Comparison of ENCODE assay signal across 29 cellular contexts in genomic region chr20:62493886-62494285, GRCh38. TPM values are rescaled to one million over a fixed set of nuclear protein-coding genes. Genes with fewer than 3 reads are reported as not detected.
DNase-seq lines count a peak whose midpoint lies in the region; ATAC-seq and TF ChIP-seq lines count a peak whose summit lies in the region.
"Had no signal": no experiment of that assay in that cellular context is flagged by ENCODE, and none has a peak within 500 bp of the region (broad histone marks: within the 10 kb centered on the region; RNA-seq: fewer than 3 reads in every experiment).

No MANE protein-coding gene starts in this region.

- H3K27ac Mint-ChIP-seq in stimulated activated naive B cell treated with anti-CD40 and anti-IgM and Interleukin-4, amounts not matched to agents 10 μg/mL and 1 μg/mL and 100 μg/mL, for 72 hours, result peak overlapping the region; percentile 28
- H3K27ac Mint-ChIP-seq in activated T-helper 2 cell treated with anti-CD3 and anti-CD28 coated beads, Interferon-gamma antibody, Interleukin-2, Interleukin-4, amounts not matched to agents 10 μg/mL and 5 μg/mL and 100 μg/mL, durations not matched to agents 14 hours and 24 hours and 36 hours, result no peak overlapping the region
- H3K27ac Mint-ChIP-seq: CD4-positive, alpha-beta T cell; IgD-negative memory B cell had no signal

- no peaks in the 10 kb centered on the region for H3K9me3 Mint-ChIP-seq in stimulated activated naive B cell treated with anti-CD40 and anti-IgM and Interleukin-4, amounts not matched to agents 10 μg/mL and 1 μg/mL and 100 μg/mL, for 72 hours
- no peaks in the 10 kb centered on the region for H3K9me3 Mint-ChIP-seq in activated T-helper 2 cell treated with anti-CD3 and anti-CD28 coated beads, Interferon-gamma antibody, Interleukin-2, Interleukin-4, amounts not matched to agents 10 μg/mL and 5 μg/mL and 100 μg/mL, durations not matched to agents 14 hours and 24 hours and 36 hours
- H3K9me3 Mint-ChIP-seq: CD4-positive, alpha-beta T cell; IgD-negative memory B cell had no signal

- no peak overlapping the region for H3K14ac ChIP-seq in neuronal stem cell (ENCODE audit: low read length)

- H3K4ac ChIP-seq in neuronal stem cell (ENCODE audit: low read length), result no peak overlapping the region

- no peak overlapping the region for H2BK5ac ChIP-seq in neuronal stem cell (ENCODE audit: low read length)

- peaks cover 0 to 13% (median 0%) of the 10 kb centered on the region in 7 donors for H3K27me3 ChIP-seq in heart right ventricle
- H3K27me3 ChIP-seq in Loucy (ENCODE audit: insufficient read depth, low read length, poor library complexity, severe bottlenecking), result no peaks in the 10 kb centered on the region
- peaks cover 0 to 42% (median 0%) of the 10 kb centered on the region in 3 experiments for H3K27me3 ChIP-seq in neuronal stem cell (ENCODE audit: control insufficient read depth in 3 of 3, insufficient read depth in 3 of 3, low read depth in 1 of 3, low read length in 3 of 3)

- no peak overlapping the region for H4K91ac ChIP-seq in neuronal stem cell (ENCODE audit: low read depth, low read length, poor library complexity)

- H3K4me1 Mint-ChIP-seq in stimulated activated naive B cell treated with anti-CD40 and anti-IgM and Interleukin-4, amounts not matched to agents 10 μg/mL and 1 μg/mL and 100 μg/mL, for 72 hours, result peaks cover 18 to 29% of the 10 kb centered on the region in 2 donors
- no peaks in the 10 kb centered on the region for H3K4me1 Mint-ChIP-seq in activated T-helper 2 cell treated with anti-CD3 and anti-CD28 coated beads, Interferon-gamma antibody, Interleukin-2, Interleukin-4, amounts not matched to agents 10 μg/mL and 5 μg/mL and 100 μg/mL, durations not matched to agents 14 hours and 24 hours and 36 hours (ENCODE audit: low read depth)

- H3K9me2 ChIP-seq in Loucy (replicated peaks; ENCODE audit: low read depth, low read length), result no peaks in the 10 kb centered on the region

- H2AK5ac ChIP-seq in neuronal stem cell (ENCODE audit: low read depth, low read length), result peak overlapping the region; percentile 81

- H3K4me3 ChIP-seq in heart right ventricle, result no peak overlapping the region
- H3K4me3 ChIP-seq in Loucy (ENCODE audit: low read length, poor library complexity, severe bottlenecking), result no peak overlapping the region
- H3K4me3 ChIP-seq in neuronal stem cell (ENCODE audit: low read length in 2 of 2), result no peak overlapping the region
- H3K4me3 ChIP-seq: GM12878, PC-9 had no signal

- 88 to 92% methylated on average over 10 of the region's 10 CpGs for WGBS in heart right ventricle, 2 donors
- WGBS in neuronal stem cell (ENCODE audit: extremely low coverage in 2 of 2, insufficient read length in 2 of 2, insufficient replicate concordance in 1 of 2), 2 donors, result no CpG with 5 or more reads among the region's 10 CpGs

- H3K9ac ChIP-seq in Loucy (ENCODE audit: low read depth, low read length, poor library complexity, severe bottlenecking) (peak overlapping the region; percentile 38), neuronal stem cell (ENCODE audit: low read depth, low read length, poor library complexity) (no peak overlapping the region)

- H4K8ac ChIP-seq in neuronal stem cell (ENCODE audit: low read depth, low read length), result no peak overlapping the region

- H2BK15ac ChIP-seq in neuronal stem cell (ENCODE audit: low read length), result no peak overlapping the region

- no peak for TF ChIP-seq CTCF in heart right ventricle (IDR thresholded peaks at IDR 0.05)
- TF ChIP-seq CTCF in Loucy (conservative IDR thresholded peaks at IDR 0.05; ENCODE audit: low read length), result no peak

- no peaks in the 10 kb centered on the region for H3F3A ChIP-seq in Loucy (ENCODE audit: low read depth)

- no peaks in the 10 kb centered on the region for H3K36me3 Mint-ChIP-seq in stimulated activated naive B cell treated with anti-CD40 and anti-IgM and Interleukin-4, amounts not matched to agents 10 μg/mL and 1 μg/mL and 100 μg/mL, for 72 hours
- H3K36me3 Mint-ChIP-seq in activated T-helper 2 cell treated with anti-CD3 and anti-CD28 coated beads, Interferon-gamma antibody, Interleukin-2, Interleukin-4, amounts not matched to agents 10 μg/mL and 5 μg/mL and 100 μg/mL, durations not matched to agents 14 hours and 24 hours and 36 hours (ENCODE audit: low read depth), result no peaks in the 10 kb centered on the region
- H3K36me3 Mint-ChIP-seq: IgD-negative memory B cell had no signal

- H3K27ac ChIP-seq in heart right ventricle (peak overlapping the region in 7 of 10 donors; percentile 28 to 81 (median 77)), neuronal stem cell (replicated peaks; ENCODE audit: low read length) (no peak overlapping the region)
- H3K27ac ChIP-seq: 22Rv1, HL-60, PC-9, RWPE1 had no signal

- no peaks in the 10 kb centered on the region for H3K9me3 ChIP-seq in heart right ventricle
- no peaks in the 10 kb centered on the region for H3K9me3 ChIP-seq in Loucy (ENCODE audit: insufficient read depth, low read depth, low read length)
- H3K9me3 ChIP-seq in neuronal stem cell (replicated peaks in 1 of 2; ENCODE audit: control insufficient read depth in 2 of 2, insufficient read depth in 1 of 2, low read depth in 1 of 2, low read length in 2 of 2), result peaks cover 0 to 6% of the 10 kb centered on the region in 2 donors
- H3K9me3 ChIP-seq: BE2C had no signal

- H3K79me1 ChIP-seq in neuronal stem cell (ENCODE audit: low read depth, low read length), result peaks cover 2% of the 10 kb centered on the region

- H3K4me3 Mint-ChIP-seq in stimulated activated naive B cell treated with anti-CD40 and anti-IgM and Interleukin-4, amounts not matched to agents 10 μg/mL and 1 μg/mL and 100 μg/mL, for 72 hours, result no peak overlapping the region
- H3K4me3 Mint-ChIP-seq in activated T-helper 2 cell treated with anti-CD3 and anti-CD28 coated beads, Interferon-gamma antibody, Interleukin-2, Interleukin-4, amounts not matched to agents 10 μg/mL and 5 μg/mL and 100 μg/mL, durations not matched to agents 14 hours and 24 hours and 36 hours (ENCODE audit: low read depth), result no peak overlapping the region
- H3K4me3 Mint-ChIP-seq: CD4-positive, alpha-beta T cell had no signal

- H2BK12ac ChIP-seq in neuronal stem cell (ENCODE audit: low read length), result no peak overlapping the region

- H3K27me3 Mint-ChIP-seq in stimulated activated naive B cell treated with anti-CD40 and anti-IgM and Interleukin-4, amounts not matched to agents 10 μg/mL and 1 μg/mL and 100 μg/mL, for 72 hours, result peaks cover 26 to 39% of the 10 kb centered on the region in 2 donors
- peaks cover 2% of the 10 kb centered on the region for H3K27me3 Mint-ChIP-seq in activated T-helper 2 cell treated with anti-CD3 and anti-CD28 coated beads, Interferon-gamma antibody, Interleukin-2, Interleukin-4, amounts not matched to agents 10 μg/mL and 5 μg/mL and 100 μg/mL, durations not matched to agents 14 hours and 24 hours and 36 hours (ENCODE audit: low read depth)

- no peaks in the 10 kb centered on the region for H4K20me1 ChIP-seq in Loucy (ENCODE audit: insufficient read depth, low read length, poor library complexity, severe bottlenecking)

- H3K4me1 ChIP-seq in heart right ventricle (peaks cover 5 to 42% (median 28%) of the 10 kb centered on the region in 9 donors), Loucy (ENCODE audit: insufficient read depth, low read length, poor library complexity, severe bottlenecking) (peaks cover 20% of the 10 kb centered on the region), neuronal stem cell (ENCODE audit: control insufficient read depth in 2 of 2, insufficient read depth in 1 of 2, low read depth in 1 of 2, low read length in 2 of 2) (peaks cover 0 to 4% of the 10 kb centered on the region in 2 donors)
- H3K4me1 ChIP-seq: BE2C had no signal

- DNase-seq in heart right ventricle, result no peak
- no peak for DNase-seq in left cardiac atrium
- no peak for DNase-seq in neuronal stem cell (ENCODE audit: low spot score)
- DNase-seq in stimulated activated naive B cell treated with anti-CD40 and anti-IgM and Interleukin-4, amounts not matched to agents 10 μg/mL and 1 μg/mL and 100 μg/mL, for 72 hours, result no peak
- DNase-seq in NCI-H1417 treated with DMSO at 0.1 percent for 48 hours (lab: John Stamatoyannopoulos, UW), result no peak
- no peak for DNase-seq in LoVo (ENCODE audit: low spot score)
- DNase-seq in activated T-helper 2 cell treated with anti-CD3 and anti-CD28 coated beads, Interferon-gamma antibody, Interleukin-2, Interleukin-4, amounts not matched to agents 10 μg/mL and 5 μg/mL and 100 μg/mL, durations not matched to agents 14 hours and 24 hours and 36 hours (ENCODE audit: low spot score), result no peak
- DNase-seq: BE2C; CD4-positive, alpha-beta T cell; COR-L47; EL; GDM1; MV-4-11; NCI-H1105; NCI-H146; NCI-H2029; NCI-H446; NCI-H526; NCI-H82; NK-92 treated with Interleukin-12 subunit alpha and Interleukin-12 subunit beta, amount 100 ng/mL, for 24 hours; PC-9; SHP77 had no signal

- no peaks in the 10 kb centered on the region for H3K36me3 ChIP-seq in heart right ventricle
- H3K36me3 ChIP-seq in Loucy (ENCODE audit: insufficient read depth, low read length), result no peaks in the 10 kb centered on the region
- H3K36me3 ChIP-seq in neuronal stem cell (replicated peaks in 1 of 2; ENCODE audit: control insufficient read depth in 2 of 2, insufficient read depth in 2 of 2, low read length in 2 of 2), result no peaks in the 10 kb centered on the region
- H3K36me3 ChIP-seq: BE2C had no signal

- intact Hi-C loops in heart right ventricle (cut with DNase I) (loop anchor here in 5 of 10 donors (2.0 to 10.0 kb wide), 5 partner anchors 79 to 192 kb away; partner anchors contain the start of gene ADRM1 (in 2 of the 5)), left cardiac atrium (cut with DNase I) (no loop called here)
- intact Hi-C loops in activated T-helper 2 cell treated with anti-CD3 and anti-CD28 coated beads, Interferon-gamma antibody, Interleukin-2, Interleukin-4, amounts not matched to agents 10 μg/mL and 5 μg/mL and 100 μg/mL, durations not matched to agents 14 hours and 24 hours and 36 hours (cut with micrococcal nuclease), result no loop called here

- peak overlapping the region; percentile 91 for H3K23ac ChIP-seq in neuronal stem cell (ENCODE audit: low read depth, low read length, poor library complexity)

- H2AFZ ChIP-seq in Loucy (ENCODE audit: low read length) (no peak overlapping the region), neuronal stem cell (ENCODE audit: low read length) (no peak overlapping the region)
- H2AFZ ChIP-seq: PC-9 had no signal

- no peak overlapping the region for H2BK120ac ChIP-seq in neuronal stem cell (ENCODE audit: low read depth, low read length)

- H3K4me2 ChIP-seq in Loucy (ENCODE audit: low read depth, low read length, poor library complexity, severe bottlenecking) (no peak overlapping the region), neuronal stem cell (ENCODE audit: insufficient read depth, low read length, poor library complexity, severe bottlenecking) (no peak overlapping the region)
- H3K4me2 ChIP-seq: PC-9 had no signal

- no peaks in the 10 kb centered on the region for H3K79me2 ChIP-seq in Loucy (ENCODE audit: insufficient read depth, low read length)

- ATAC-seq in heart right ventricle, result no peak
- no peak for ATAC-seq in left cardiac atrium
- ATAC-seq in stimulated activated naive B cell treated with anti-CD40 and anti-IgM and Interleukin-4, amounts not matched to agents 10 μg/mL and 1 μg/mL and 100 μg/mL, for 72 hours (replicated peaks), result no peak
- ATAC-seq: GM12878 had no signal

- no peak overlapping the region for H3K18ac ChIP-seq in neuronal stem cell (ENCODE audit: low read length)

RNA-seq across cellular contexts. Expression of gene GATA5, which starts 18.1 kb away (rescaled TPM):
- total RNA-seq in heart right ventricle (1 to 10 TPM in 2 of 10 donors, under 1 TPM in 8; 0.11 to 5.1 (median 0.60) TPM), left cardiac atrium (1 to 10 TPM; 4.3 to 9.3 TPM)
- polyA plus RNA-seq in heart right ventricle, result 1 to 10 TPM in 1 of 2 donors, under 1 TPM in 1; 0.30 to 1.2 TPM
- polyA plus RNA-seq in neuronal stem cell (2013, experiment 1 of 2), result 0.08 TPM
- 0.11 TPM for polyA plus RNA-seq in neuronal stem cell (2013, experiment 2 of 2)
- total RNA-seq in activated T-helper 2 cell treated with anti-CD3 and anti-CD28 coated beads, Interferon-gamma antibody, Interleukin-2, Interleukin-4, amounts not matched to agents 10 μg/mL and 5 μg/mL and 100 μg/mL, durations not matched to agents 14 hours and 24 hours and 36 hours, result not detected in 2 replicates
- total RNA-seq: CD4-positive, alpha-beta T cell; GM12878; M059J had no signal
- polyA plus RNA-seq: GM12878, IgD-negative memory B cell had no signal
